8 cellular contexts compared by ENCODE assay signal in genomic region chr19:7829561-7830271, GRCh38. TPM values are rescaled to one million over a fixed set of nuclear protein-coding genes. Genes with fewer than 3 reads are reported as not detected.
DNase-seq lines count a peak whose midpoint lies in the region; ATAC-seq and TF ChIP-seq lines count a peak whose summit lies in the region.

Gene EVI5L, plus strand, starts transcription at chr19:7830218. Its CDS starts 16,325 bp downstream, at chr19:7846543.

- H3K4me1 Mint-ChIP-seq in activated naive CD8-positive, alpha-beta T cell treated with anti-CD3 and anti-CD28 coated beads, Interleukin-2, amount 10 ng/mL, durations not matched to agents 7 days and 5 days = peaks cover 15% of the 10 kb centered on the region

- no peak for TF ChIP-seq CTCF in osteoblast (IDR thresholded peaks at IDR 0.05; ENCODE audit: extremely low read depth, low read depth, low read length)
- TF ChIP-seq CTCF in thoracic aorta (IDR thresholded peaks at IDR 0.05) = no peak

- H3K27ac ChIP-seq in osteoblast (ENCODE audit: low read depth, low read length) (no peak within 1 kb of the TSS), thoracic aorta (no peak within 1 kb of the TSS)

- no peaks in the 10 kb centered on the region for H3K9me3 Mint-ChIP-seq in activated naive CD8-positive, alpha-beta T cell treated with anti-CD3 and anti-CD28 coated beads, Interleukin-2, amount 10 ng/mL, durations not matched to agents 7 days and 5 days

- POLR2A ChIA-PET in activated naive CD8-positive, alpha-beta T cell treated with anti-CD3 and anti-CD28 coated beads, Interleukin-2, amount 10 ng/mL, durations not matched to agents 7 days and 5 days (lab: Charles Lee) = no interaction called here

- peak; percentile 100 for DNase-seq in NCI-H1105 (lab: John Stamatoyannopoulos, UW)
- DNase-seq in SKM-1 treated with dmso at 0.1 percent for 144 hours (lab: John Stamatoyannopoulos, UW; ENCODE audit: unreplicated experiment) = peak; percentile 100
- peak; percentile 100 for DNase-seq in activated naive CD8-positive, alpha-beta T cell treated with anti-CD3 and anti-CD28 coated beads, Interleukin-2, amount 10 ng/mL, durations not matched to agents 7 days and 5 days
- peak; percentile 98 to 100 (median 100) for DNase-seq in head of caudate nucleus
- DNase-seq in osteoblast (ENCODE audit: insufficient read length, low spot score, missing footprints) = peak; percentile 100
- peak; percentile 93 for DNase-seq in thoracic aorta (ENCODE audit: low spot score)

- H3K36me3 Mint-ChIP-seq in activated naive CD8-positive, alpha-beta T cell treated with anti-CD3 and anti-CD28 coated beads, Interleukin-2, amount 10 ng/mL, durations not matched to agents 7 days and 5 days = no peaks in the 10 kb centered on the region

- peak within 1 kb of the TSS; percentile 94 for H2AFZ ChIP-seq in osteoblast (ENCODE audit: low read length)

- peak; percentile 86 for ATAC-seq in HG02642 (IDR thresholded peaks at IDR 0.05; ENCODE audit: poor library complexity, unreplicated experiment)
- peak; percentile 89 for ATAC-seq in activated naive CD8-positive, alpha-beta T cell treated with anti-CD3 and anti-CD28 coated beads, Interleukin-2, amount 10 ng/mL, durations not matched to agents 7 days and 5 days (ENCODE audit: low read depth)
- peak; percentile 95 for ATAC-seq in thoracic aorta (ENCODE audit: insufficient number of reproducible peaks, low FRiP score, low read depth)

- H3K27ac Mint-ChIP-seq in activated naive CD8-positive, alpha-beta T cell treated with anti-CD3 and anti-CD28 coated beads, Interleukin-2, amount 10 ng/mL, durations not matched to agents 7 days and 5 days = peak within 1 kb of the TSS; percentile 83

- peaks cover 30% of the 10 kb centered on the region for H3K79me2 ChIP-seq in osteoblast (ENCODE audit: insufficient read depth, low read length)

- peak within 1 kb of the TSS; percentile 85 for H3K4me3 Mint-ChIP-seq in activated naive CD8-positive, alpha-beta T cell treated with anti-CD3 and anti-CD28 coated beads, Interleukin-2, amount 10 ng/mL, durations not matched to agents 7 days and 5 days

- intact Hi-C loops in head of caudate nucleus (cut with DNase I) = no loop called here

- H3K36me3 ChIP-seq in osteoblast (ENCODE audit: insufficient read depth, low read length) (no peaks in the 10 kb centered on the region), thoracic aorta (no peaks in the 10 kb centered on the region)

- H3K4me3 ChIP-seq in GM08714 (ENCODE audit: low read length) = peak within 1 kb of the TSS; percentile 75
- H3K4me3 ChIP-seq in osteoblast (ENCODE audit: insufficient read depth, low read length) = peak within 1 kb of the TSS; percentile 74
- peak within 1 kb of the TSS; percentile 84 for H3K4me3 ChIP-seq in thoracic aorta

- H4K20me1 ChIP-seq in osteoblast (ENCODE audit: insufficient read depth, low read length) = peaks cover 12% of the 10 kb centered on the region

- H3K9me3 ChIP-seq in osteoblast (ENCODE audit: low read depth, low read length) (no peaks in the 10 kb centered on the region), thoracic aorta (no peaks in the 10 kb centered on the region)

- H3K27me3 ChIP-seq in osteoblast (ENCODE audit: insufficient read depth, low read length) (no peaks in the 10 kb centered on the region), thoracic aorta (replicated peaks; ENCODE audit: insufficient read depth) (no peaks in the 10 kb centered on the region)

- peaks cover 19% of the 10 kb centered on the region for H3K4me1 ChIP-seq in osteoblast (ENCODE audit: insufficient read depth, low read length)
- peaks cover 3 to 22% of the 10 kb centered on the region in 2 donors for H3K4me1 ChIP-seq in thoracic aorta (ENCODE audit: control insufficient read depth in 1 of 2, low read depth in 2 of 2)

- peaks cover 20% of the 10 kb centered on the region for H3K27me3 Mint-ChIP-seq in activated naive CD8-positive, alpha-beta T cell treated with anti-CD3 and anti-CD28 coated beads, Interleukin-2, amount 10 ng/mL, durations not matched to agents 7 days and 5 days

- peak within 1 kb of the TSS; percentile 82 for H3K4me2 ChIP-seq in osteoblast (ENCODE audit: insufficient read depth, low read length)

RNA-seq across cellular contexts. Expression of gene EVI5L, which starts in this region (rescaled TPM):
- total RNA-seq in activated naive CD8-positive, alpha-beta T cell treated with anti-CD3 and anti-CD28 coated beads, Interleukin-2, amount 10 ng/mL, durations not matched to agents 7 days and 5 days = 10 to 100 TPM in 1 of 2 experiments, 1 to 10 TPM in 1; 9.6 to 10.4 TPM
- 24.8 and 26.1 TPM in 2 replicates for total RNA-seq in osteoblast
- 10 to 100 TPM; 12.1 to 16.8 TPM for total RNA-seq in thoracic aorta
